ENCODE assay signal across 1 cellular context in genomic region chr1:234680331-234680904, GRCh38.
TF ChIP-seq lines count a peak whose summit lies in the region.

No MANE protein-coding gene starts in this region.

TF ChIP-seq in K562, 482 proteins besides CTCF, POLR2A, EP300 and RAD21 (continued from another document and continues in another):
- TF ChIP-seq, protein P1, sequence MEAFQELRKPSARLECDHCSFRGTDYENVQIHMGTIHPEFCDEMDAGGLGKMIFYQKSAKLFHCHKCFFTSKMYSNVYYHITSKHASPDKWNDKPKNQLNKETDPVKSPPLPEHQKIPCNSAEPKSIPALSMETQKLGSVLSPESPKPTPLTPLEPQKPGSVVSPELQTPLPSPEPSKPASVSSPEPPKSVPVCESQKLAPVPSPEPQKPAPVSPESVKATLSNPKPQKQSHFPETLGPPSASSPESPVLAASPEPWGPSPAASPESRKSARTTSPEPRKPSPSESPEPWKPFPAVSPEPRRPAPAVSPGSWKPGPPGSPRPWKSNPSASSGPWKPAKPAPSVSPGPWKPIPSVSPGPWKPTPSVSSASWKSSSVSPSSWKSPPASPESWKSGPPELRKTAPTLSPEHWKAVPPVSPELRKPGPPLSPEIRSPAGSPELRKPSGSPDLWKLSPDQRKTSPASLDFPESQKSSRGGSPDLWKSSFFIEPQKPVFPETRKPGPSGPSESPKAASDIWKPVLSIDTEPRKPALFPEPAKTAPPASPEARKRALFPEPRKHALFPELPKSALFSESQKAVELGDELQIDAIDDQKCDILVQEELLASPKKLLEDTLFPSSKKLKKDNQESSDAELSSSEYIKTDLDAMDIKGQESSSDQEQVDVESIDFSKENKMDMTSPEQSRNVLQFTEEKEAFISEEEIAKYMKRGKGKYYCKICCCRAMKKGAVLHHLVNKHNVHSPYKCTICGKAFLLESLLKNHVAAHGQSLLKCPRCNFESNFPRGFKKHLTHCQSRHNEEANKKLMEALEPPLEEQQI (IDR thresholded peaks at IDR 0.05) = peak; percentile 69; the same call in 1 of the 2 replicates
- peak; percentile 5; the same call in 1 of the 2 replicates for TF ChIP-seq CBFA2T3 (IDR thresholded peaks at IDR 0.05)
- no peak for TF ChIP-seq ILK (tag; IDR thresholded peaks at IDR 0.05; ENCODE audit: borderline replicate concordance, low read depth)
- TF ChIP-seq HLTF (IDR thresholded peaks at IDR 0.05) = peak; percentile 59; the same call in 1 of the 2 replicates
- TF ChIP-seq OTX1 (CRISPR knock-in tag; IDR thresholded peaks at IDR 0.05) = peak; percentile 69; the same call in 1 of the 2 replicates
- TF ChIP-seq MTA1 (IDR thresholded peaks at IDR 0.05; ENCODE audit: borderline replicate concordance) = peak; percentile 77
- TF ChIP-seq ARHGAP35 (IDR thresholded peaks at IDR 0.05; ENCODE audit: partially characterized antibody) = peak; percentile 60
- TF ChIP-seq MYBL2 (IDR thresholded peaks at IDR 0.05; ENCODE audit: low read depth) = 0 out of 2 replicates have a peak, but pooled peaks have one; percentile 33
- no peak for TF ChIP-seq MYBL2 (CRISPR knock-in tag; IDR thresholded peaks at IDR 0.05; ENCODE audit: borderline replicate concordance)
- TF ChIP-seq ZBTB26 (CRISPR knock-in tag; IDR thresholded peaks at IDR 0.05) = no peak
- peak; percentile 44; the same call in 1 of the 2 replicates for TF ChIP-seq PHB2 (IDR thresholded peaks at IDR 0.05; ENCODE audit: low read depth)
- TF ChIP-seq ESRRB (CRISPR knock-in tag; IDR thresholded peaks at IDR 0.05; ENCODE audit: borderline replicate concordance) = no peak
- peak; percentile 67 to 84; a peak in 3 of 4 replicates for TF ChIP-seq MLLT1 (IDR thresholded peaks at IDR 0.05)
- peak; percentile 92; the same call in 1 of the 2 replicates for TF ChIP-seq HBP1 (CRISPR knock-in tag; IDR thresholded peaks at IDR 0.05)
- TF ChIP-seq, protein P2, sequence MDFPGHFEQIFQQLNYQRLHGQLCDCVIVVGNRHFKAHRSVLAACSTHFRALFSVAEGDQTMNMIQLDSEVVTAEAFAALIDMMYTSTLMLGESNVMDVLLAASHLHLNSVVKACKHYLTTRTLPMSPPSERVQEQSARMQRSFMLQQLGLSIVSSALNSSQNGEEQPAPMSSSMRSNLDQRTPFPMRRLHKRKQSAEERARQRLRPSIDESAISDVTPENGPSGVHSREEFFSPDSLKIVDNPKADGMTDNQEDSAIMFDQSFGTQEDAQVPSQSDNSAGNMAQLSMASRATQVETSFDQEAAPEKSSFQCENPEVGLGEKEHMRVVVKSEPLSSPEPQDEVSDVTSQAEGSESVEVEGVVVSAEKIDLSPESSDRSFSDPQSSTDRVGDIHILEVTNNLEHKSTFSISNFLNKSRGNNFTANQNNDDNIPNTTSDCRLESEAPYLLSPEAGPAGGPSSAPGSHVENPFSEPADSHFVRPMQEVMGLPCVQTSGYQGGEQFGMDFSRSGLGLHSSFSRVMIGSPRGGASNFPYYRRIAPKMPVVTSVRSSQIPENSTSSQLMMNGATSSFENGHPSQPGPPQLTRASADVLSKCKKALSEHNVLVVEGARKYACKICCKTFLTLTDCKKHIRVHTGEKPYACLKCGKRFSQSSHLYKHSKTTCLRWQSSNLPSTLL (IDR thresholded peaks at IDR 0.05) = peak; percentile 67; the same call in 1 of the 2 replicates
- no peak for TF ChIP-seq KLF16 (IDR thresholded peaks at IDR 0.05)
- no peak for TF ChIP-seq CBX1 (IDR thresholded peaks at IDR 0.05; ENCODE audit: low read depth)
- 0 out of 2 replicates have a peak, but pooled peaks have one; percentile 38 for TF ChIP-seq ELF4 (CRISPR knock-in tag; IDR thresholded peaks at IDR 0.05)
- TF ChIP-seq HEY1 (CRISPR knock-in tag; IDR thresholded peaks at IDR 0.05; ENCODE audit: borderline replicate concordance) = no peak
- peak; percentile 47; the same call in 1 of the 2 replicates for TF ChIP-seq CC2D1A (IDR thresholded peaks at IDR 0.05)
- no peak for TF ChIP-seq ATF6 (CRISPR knock-in tag; IDR thresholded peaks at IDR 0.05)
- 0 out of 4 replicates have a peak, but pooled peaks of 1 of the 2 experiments have one; percentile 60 for TF ChIP-seq ARNT (IDR thresholded peaks at IDR 0.05)
- TF ChIP-seq MTA2 (IDR thresholded peaks at IDR 0.05; ENCODE audit: low read depth) = peak; percentile 55; the same call in 1 of the 2 replicates
- TF ChIP-seq, protein P3, sequence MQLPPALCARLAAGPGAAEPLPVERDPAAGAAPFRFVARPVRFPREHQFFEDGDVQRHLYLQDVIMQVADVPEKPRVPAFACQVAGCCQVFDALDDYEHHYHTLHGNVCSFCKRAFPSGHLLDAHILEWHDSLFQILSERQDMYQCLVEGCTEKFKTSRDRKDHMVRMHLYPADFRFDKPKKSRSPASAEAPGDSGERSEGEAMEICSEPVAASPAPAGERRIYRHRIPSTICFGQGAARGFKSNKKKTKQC (CRISPR knock-in tag; IDR thresholded peaks at IDR 0.05) = no peak
- TF ChIP-seq MITF (IDR thresholded peaks at IDR 0.05) = no peak
- TF ChIP-seq SMARCE1 (IDR thresholded peaks at IDR 0.05) = peak; percentile 55; the same call in 1 of the 2 replicates
- TF ChIP-seq ZNF354B (CRISPR knock-in tag; IDR thresholded peaks at IDR 0.05) = no peak
- no peak for TF ChIP-seq FOXK1 (CRISPR knock-in tag; IDR thresholded peaks at IDR 0.05; ENCODE audit: borderline replicate concordance)
- 0 out of 2 replicates have a peak, but pooled peaks have one; percentile 43 for TF ChIP-seq EHMT2 (IDR thresholded peaks at IDR 0.05)
- TF ChIP-seq, protein P4, sequence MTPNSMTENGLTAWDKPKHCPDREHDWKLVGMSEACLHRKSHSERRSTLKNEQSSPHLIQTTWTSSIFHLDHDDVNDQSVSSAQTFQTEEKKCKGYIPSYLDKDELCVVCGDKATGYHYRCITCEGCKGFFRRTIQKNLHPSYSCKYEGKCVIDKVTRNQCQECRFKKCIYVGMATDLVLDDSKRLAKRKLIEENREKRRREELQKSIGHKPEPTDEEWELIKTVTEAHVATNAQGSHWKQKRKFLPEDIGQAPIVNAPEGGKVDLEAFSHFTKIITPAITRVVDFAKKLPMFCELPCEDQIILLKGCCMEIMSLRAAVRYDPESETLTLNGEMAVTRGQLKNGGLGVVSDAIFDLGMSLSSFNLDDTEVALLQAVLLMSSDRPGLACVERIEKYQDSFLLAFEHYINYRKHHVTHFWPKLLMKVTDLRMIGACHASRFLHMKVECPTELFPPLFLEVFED (CRISPR knock-in tag; conservative IDR thresholded peaks at IDR 0.05) = peak; percentile 86
- no peak for TF ChIP-seq RBM22 (IDR thresholded peaks at IDR 0.05; ENCODE audit: low read depth, low read length, poor library complexity, severe bottlenecking)
- TF ChIP-seq GABPB1 (CRISPR knock-in tag; IDR thresholded peaks at IDR 0.05) = no peak
- TF ChIP-seq ZNF407 (IDR thresholded peaks at IDR 0.05; ENCODE audit: low read depth) = 0 out of 2 replicates have a peak, but pooled peaks have one; percentile 31
- peak; percentile 38; the same call in 1 of the 2 replicates for TF ChIP-seq TOE1 (IDR thresholded peaks at IDR 0.05; ENCODE audit: borderline replicate concordance)
- no peak for TF ChIP-seq TOE1 (CRISPR knock-in tag; IDR thresholded peaks at IDR 0.05; ENCODE audit: borderline replicate concordance, low read depth)
